Comparison of ENCODE assay signal across 1 cellular context in the genomic region with DNA sequence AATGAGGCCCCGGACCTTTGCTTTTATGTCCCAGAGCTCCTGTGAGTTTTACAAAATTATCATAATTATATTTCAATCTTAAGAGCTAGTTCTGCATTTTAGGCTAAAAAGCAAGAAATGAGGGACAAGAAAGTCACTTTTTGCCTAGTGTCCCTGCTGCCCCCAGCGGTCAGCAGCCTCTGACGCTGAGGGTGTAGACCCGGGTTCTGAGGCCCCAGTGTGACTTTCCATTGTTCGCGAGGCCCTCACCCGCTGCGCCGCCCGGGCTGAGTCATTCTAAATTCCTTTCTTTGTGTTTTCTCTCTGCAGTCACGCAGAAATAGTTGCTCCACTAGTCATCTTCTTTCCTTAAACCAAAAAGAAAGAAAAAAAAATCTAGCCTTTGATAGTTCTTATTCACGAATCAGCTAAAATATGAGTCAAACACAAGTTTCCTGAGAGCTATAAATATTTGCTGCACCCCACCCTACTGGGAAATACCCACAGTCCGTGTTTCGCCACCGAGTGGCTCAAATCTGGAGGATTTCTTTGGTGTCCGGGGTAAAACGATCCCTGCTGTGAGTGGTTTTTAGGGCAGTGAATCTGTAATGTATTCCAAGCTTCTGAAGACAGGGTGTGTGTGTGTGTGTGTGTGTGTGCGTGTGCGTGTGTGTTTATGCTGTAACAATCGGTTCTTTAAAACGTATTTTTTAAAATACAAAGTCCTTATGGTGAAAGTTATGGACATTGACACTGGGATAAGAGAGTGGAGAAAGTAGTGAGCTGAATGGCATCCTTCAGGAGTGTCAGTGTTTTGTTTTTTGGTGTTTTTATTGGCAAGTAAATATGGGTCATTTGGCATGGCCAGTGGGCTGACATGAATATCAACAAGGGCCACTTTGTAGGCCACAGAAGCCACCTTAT.
TF ChIP-seq lines count a peak whose summit lies in the region.

No MANE protein-coding gene starts in this region.

TF ChIP-seq in GM12878, 131 proteins besides CTCF, POLR2A, EP300 and RAD21 (continues in another document):
- TF ChIP-seq YY1 (IDR thresholded peaks at IDR 0.05; ENCODE audit: low read depth, low read length) (peak; percentile 37), CBFB (IDR thresholded peaks at IDR 0.05; ENCODE audit: low read depth) (peak; percentile 59; the same call in 1 of the 2 replicates), RAD51 (IDR thresholded peaks at IDR 0.05) (0 out of 2 replicates have a peak, but pooled peaks have one; percentile 17), IKZF2 (IDR thresholded peaks at IDR 0.05) (peak; percentile 74 to 77), LARP7 (IDR thresholded peaks at IDR 0.05) (no peak), BMI1 (IDR thresholded peaks at IDR 0.05; ENCODE audit: borderline replicate concordance) (peak; percentile 47; the same call in 1 of the 2 replicates), HDGF (IDR thresholded peaks at IDR 0.05) (peak; percentile 77), MTA2 (IDR thresholded peaks at IDR 0.05; ENCODE audit: low read depth) (peak; percentile 68), CHD2 (IDR thresholded peaks at IDR 0.05; ENCODE audit: borderline replicate concordance, low read depth, low read length) (0 out of 2 replicates have a peak, but pooled peaks have one; percentile 37), NBN (IDR thresholded peaks at IDR 0.05) (peak; percentile 75), POLR2AphosphoS2 (IDR thresholded peaks at IDR 0.05; ENCODE audit: low read depth, low read length) (no peak), SIN3A (IDR thresholded peaks at IDR 0.05; ENCODE audit: low read depth, low read length) (no peak), NR2F1 (conservative IDR thresholded peaks at IDR 0.05) (0 out of 2 replicates have a peak, but pooled peaks have one; percentile 29), ETV6 (conservative IDR thresholded peaks at IDR 0.05 in 1 of 2, IDR thresholded peaks at IDR 0.05 in 1 of 2; ENCODE audit: borderline replicate concordance in 1 of 2, low read depth in 1 of 2) (peak in 1 of 2 experiments; percentile 77; a peak in 1 of 4 replicates), SRF (IDR thresholded peaks at IDR 0.05; ENCODE audit: low read depth in 2 of 2, low read length in 2 of 2) (0 out of 4 replicates have a peak, but pooled peaks of 1 of the 2 experiments have one; percentile 20), TAF1 (IDR thresholded peaks at IDR 0.05; ENCODE audit: borderline replicate concordance, low read depth, low read length) (peak; percentile 66; the same call in 1 of the 2 replicates), IKZF1 (conservative IDR thresholded peaks at IDR 0.05) (peak; percentile 75), POLR2AphosphoS5 (IDR thresholded peaks at IDR 0.05; ENCODE audit: low read length) (peak; percentile 78; the same call in 1 of the 2 replicates), MEF2A (IDR thresholded peaks at IDR 0.05; ENCODE audit: insufficient read depth, low read depth, low read length) (peak; percentile 83), ZNF622 (IDR thresholded peaks at IDR 0.05) (no peak), CEBPB (IDR thresholded peaks at IDR 0.05; ENCODE audit: borderline replicate concordance in 1 of 2, low read depth in 2 of 2, low read length in 2 of 2) (peak in 1 of 2 experiments; percentile 29; a peak in 1 of 4 replicates), MYB (IDR thresholded peaks at IDR 0.05; ENCODE audit: borderline replicate concordance, low read depth, low read length) (no peak), JUNB (IDR thresholded peaks at IDR 0.05) (peak; percentile 75)
- TF ChIP-seq, protein P1, sequence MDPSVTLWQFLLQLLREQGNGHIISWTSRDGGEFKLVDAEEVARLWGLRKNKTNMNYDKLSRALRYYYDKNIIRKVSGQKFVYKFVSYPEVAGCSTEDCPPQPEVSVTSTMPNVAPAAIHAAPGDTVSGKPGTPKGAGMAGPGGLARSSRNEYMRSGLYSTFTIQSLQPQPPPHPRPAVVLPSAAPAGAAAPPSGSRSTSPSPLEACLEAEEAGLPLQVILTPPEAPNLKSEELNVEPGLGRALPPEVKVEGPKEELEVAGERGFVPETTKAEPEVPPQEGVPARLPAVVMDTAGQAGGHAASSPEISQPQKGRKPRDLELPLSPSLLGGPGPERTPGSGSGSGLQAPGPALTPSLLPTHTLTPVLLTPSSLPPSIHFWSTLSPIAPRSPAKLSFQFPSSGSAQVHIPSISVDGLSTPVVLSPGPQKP (IDR thresholded peaks at IDR 0.05; ENCODE audit: low read depth, low read length): no peak
- TF ChIP-seq, protein P2, sequence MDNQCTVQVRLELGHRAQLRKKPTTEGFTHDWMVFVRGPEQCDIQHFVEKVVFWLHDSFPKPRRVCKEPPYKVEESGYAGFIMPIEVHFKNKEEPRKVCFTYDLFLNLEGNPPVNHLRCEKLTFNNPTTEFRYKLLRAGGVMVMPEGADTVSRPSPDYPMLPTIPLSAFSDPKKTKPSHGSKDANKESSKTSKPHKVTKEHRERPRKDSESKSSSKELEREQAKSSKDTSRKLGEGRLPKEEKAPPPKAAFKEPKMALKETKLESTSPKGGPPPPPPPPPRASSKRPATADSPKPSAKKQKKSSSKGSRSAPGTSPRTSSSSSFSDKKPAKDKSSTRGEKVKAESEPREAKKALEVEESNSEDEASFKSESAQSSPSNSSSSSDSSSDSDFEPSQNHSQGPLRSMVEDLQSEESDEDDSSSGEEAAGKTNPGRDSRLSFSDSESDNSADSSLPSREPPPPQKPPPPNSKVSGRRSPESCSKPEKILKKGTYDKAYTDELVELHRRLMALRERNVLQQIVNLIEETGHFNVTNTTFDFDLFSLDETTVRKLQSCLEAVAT (IDR thresholded peaks at IDR 0.05): peak; percentile 97
- TF ChIP-seq, protein P3, sequence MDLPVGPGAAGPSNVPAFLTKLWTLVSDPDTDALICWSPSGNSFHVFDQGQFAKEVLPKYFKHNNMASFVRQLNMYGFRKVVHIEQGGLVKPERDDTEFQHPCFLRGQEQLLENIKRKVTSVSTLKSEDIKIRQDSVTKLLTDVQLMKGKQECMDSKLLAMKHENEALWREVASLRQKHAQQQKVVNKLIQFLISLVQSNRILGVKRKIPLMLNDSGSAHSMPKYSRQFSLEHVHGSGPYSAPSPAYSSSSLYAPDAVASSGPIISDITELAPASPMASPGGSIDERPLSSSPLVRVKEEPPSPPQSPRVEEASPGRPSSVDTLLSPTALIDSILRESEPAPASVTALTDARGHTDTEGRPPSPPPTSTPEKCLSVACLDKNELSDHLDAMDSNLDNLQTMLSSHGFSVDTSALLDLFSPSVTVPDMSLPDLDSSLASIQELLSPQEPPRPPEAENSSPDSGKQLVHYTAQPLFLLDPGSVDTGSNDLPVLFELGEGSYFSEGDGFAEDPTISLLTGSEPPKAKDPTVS (IDR thresholded peaks at IDR 0.05; ENCODE audit: low read depth, low read length): no peak
- TF ChIP-seq, protein P4, sequence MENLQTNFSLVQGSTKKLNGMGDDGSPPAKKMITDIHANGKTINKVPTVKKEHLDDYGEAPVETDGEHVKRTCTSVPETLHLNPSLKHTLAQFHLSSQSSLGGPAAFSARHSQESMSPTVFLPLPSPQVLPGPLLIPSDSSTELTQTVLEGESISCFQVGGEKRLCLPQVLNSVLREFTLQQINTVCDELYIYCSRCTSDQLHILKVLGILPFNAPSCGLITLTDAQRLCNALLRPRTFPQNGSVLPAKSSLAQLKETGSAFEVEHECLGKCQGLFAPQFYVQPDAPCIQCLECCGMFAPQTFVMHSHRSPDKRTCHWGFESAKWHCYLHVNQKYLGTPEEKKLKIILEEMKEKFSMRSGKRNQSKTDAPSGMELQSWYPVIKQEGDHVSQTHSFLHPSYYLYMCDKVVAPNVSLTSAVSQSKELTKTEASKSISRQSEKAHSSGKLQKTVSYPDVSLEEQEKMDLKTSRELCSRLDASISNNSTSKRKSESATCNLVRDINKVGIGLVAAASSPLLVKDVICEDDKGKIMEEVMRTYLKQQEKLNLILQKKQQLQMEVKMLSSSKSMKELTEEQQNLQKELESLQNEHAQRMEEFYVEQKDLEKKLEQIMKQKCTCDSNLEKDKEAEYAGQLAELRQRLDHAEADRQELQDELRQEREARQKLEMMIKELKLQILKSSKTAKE (IDR thresholded peaks at IDR 0.05; ENCODE audit: low read depth, poor library complexity, severe bottlenecking): peak; percentile 65
- TF ChIP-seq, protein P5, sequence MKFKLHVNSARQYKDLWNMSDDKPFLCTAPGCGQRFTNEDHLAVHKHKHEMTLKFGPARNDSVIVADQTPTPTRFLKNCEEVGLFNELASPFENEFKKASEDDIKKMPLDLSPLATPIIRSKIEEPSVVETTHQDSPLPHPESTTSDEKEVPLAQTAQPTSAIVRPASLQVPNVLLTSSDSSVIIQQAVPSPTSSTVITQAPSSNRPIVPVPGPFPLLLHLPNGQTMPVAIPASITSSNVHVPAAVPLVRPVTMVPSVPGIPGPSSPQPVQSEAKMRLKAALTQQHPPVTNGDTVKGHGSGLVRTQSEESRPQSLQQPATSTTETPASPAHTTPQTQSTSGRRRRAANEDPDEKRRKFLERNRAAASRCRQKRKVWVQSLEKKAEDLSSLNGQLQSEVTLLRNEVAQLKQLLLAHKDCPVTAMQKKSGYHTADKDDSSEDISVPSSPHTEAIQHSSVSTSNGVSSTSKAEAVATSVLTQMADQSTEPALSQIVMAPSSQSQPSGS (IDR thresholded peaks at IDR 0.05; ENCODE audit: low read length): peak; percentile 89
- TF ChIP-seq, protein P6, sequence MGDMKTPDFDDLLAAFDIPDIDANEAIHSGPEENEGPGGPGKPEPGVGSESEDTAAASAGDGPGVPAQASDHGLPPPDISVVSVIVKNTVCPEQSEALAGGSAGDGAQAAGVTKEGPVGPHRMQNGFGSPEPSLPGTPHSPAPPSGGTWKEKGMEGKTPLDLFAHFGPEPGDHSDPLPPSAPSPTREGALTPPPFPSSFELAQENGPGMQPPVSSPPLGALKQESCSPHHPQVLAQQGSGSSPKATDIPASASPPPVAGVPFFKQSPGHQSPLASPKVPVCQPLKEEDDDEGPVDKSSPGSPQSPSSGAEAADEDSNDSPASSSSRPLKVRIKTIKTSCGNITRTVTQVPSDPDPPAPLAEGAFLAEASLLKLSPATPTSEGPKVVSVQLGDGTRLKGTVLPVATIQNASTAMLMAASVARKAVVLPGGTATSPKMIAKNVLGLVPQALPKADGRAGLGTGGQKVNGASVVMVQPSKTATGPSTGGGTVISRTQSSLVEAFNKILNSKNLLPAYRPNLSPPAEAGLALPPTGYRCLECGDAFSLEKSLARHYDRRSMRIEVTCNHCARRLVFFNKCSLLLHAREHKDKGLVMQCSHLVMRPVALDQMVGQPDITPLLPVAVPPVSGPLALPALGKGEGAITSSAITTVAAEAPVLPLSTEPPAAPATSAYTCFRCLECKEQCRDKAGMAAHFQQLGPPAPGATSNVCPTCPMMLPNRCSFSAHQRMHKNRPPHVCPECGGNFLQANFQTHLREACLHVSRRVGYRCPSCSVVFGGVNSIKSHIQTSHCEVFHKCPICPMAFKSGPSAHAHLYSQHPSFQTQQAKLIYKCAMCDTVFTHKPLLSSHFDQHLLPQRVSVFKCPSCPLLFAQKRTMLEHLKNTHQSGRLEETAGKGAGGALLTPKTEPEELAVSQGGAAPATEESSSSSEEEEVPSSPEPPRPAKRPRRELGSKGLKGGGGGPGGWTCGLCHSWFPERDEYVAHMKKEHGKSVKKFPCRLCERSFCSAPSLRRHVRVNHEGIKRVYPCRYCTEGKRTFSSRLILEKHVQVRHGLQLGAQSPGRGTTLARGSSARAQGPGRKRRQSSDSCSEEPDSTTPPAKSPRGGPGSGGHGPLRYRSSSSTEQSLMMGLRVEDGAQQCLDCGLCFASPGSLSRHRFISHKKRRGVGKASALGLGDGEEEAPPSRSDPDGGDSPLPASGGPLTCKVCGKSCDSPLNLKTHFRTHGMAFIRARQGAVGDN (IDR thresholded peaks at IDR 0.05): peak; percentile 68
- TF ChIP-seq, protein P7, sequence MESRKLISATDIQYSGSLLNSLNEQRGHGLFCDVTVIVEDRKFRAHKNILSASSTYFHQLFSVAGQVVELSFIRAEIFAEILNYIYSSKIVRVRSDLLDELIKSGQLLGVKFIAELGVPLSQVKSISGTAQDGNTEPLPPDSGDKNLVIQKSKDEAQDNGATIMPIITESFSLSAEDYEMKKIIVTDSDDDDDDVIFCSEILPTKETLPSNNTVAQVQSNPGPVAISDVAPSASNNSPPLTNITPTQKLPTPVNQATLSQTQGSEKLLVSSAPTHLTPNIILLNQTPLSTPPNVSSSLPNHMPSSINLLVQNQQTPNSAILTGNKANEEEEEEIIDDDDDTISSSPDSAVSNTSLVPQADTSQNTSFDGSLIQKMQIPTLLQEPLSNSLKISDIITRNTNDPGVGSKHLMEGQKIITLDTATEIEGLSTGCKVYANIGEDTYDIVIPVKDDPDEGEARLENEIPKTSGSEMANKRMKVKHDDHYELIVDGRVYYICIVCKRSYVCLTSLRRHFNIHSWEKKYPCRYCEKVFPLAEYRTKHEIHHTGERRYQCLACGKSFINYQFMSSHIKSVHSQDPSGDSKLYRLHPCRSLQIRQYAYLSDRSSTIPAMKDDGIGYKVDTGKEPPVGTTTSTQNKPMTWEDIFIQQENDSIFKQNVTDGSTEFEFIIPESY (IDR thresholded peaks at IDR 0.05): peak; percentile 65; the same call in 1 of the 2 replicates
- TF ChIP-seq, protein P8, sequence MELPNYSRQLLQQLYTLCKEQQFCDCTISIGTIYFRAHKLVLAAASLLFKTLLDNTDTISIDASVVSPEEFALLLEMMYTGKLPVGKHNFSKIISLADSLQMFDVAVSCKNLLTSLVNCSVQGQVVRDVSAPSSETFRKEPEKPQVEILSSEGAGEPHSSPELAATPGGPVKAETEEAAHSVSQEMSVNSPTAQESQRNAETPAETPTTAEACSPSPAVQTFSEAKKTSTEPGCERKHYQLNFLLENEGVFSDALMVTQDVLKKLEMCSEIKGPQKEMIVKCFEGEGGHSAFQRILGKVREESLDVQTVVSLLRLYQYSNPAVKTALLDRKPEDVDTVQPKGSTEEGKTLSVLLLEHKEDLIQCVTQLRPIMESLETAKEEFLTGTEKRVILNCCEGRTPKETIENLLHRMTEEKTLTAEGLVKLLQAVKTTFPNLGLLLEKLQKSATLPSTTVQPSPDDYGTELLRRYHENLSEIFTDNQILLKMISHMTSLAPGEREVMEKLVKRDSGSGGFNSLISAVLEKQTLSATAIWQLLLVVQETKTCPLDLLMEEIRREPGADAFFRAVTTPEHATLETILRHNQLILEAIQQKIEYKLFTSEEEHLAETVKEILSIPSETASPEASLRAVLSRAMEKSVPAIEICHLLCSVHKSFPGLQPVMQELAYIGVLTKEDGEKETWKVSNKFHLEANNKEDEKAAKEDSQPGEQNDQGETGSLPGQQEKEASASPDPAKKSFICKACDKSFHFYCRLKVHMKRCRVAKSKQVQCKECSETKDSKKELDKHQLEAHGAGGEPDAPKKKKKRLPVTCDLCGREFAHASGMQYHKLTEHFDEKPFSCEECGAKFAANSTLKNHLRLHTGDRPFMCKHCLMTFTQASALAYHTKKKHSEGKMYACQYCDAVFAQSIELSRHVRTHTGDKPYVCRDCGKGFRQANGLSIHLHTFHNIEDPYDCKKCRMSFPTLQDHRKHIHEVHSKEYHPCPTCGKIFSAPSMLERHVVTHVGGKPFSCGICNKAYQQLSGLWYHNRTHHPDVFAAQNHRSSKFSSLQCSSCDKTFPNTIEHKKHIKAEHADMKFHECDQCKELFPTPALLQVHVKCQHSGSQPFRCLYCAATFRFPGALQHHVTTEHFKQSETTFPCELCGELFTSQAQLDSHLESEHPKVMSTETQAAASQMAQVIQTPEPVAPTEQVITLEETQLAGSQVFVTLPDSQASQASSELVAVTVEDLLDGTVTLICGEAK (IDR thresholded peaks at IDR 0.05; ENCODE audit: borderline replicate concordance): no peak; the same call in 1 of the 2 replicates
- TF ChIP-seq, protein P9, sequence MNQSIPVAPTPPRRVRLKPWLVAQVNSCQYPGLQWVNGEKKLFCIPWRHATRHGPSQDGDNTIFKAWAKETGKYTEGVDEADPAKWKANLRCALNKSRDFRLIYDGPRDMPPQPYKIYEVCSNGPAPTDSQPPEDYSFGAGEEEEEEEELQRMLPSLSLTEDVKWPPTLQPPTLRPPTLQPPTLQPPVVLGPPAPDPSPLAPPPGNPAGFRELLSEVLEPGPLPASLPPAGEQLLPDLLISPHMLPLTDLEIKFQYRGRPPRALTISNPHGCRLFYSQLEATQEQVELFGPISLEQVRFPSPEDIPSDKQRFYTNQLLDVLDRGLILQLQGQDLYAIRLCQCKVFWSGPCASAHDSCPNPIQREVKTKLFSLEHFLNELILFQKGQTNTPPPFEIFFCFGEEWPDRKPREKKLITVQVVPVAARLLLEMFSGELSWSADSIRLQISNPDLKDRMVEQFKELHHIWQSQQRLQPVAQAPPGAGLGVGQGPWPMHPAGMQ (IDR thresholded peaks at IDR 0.05; ENCODE audit: borderline replicate concordance): no peak
